In the genomic region with DNA sequence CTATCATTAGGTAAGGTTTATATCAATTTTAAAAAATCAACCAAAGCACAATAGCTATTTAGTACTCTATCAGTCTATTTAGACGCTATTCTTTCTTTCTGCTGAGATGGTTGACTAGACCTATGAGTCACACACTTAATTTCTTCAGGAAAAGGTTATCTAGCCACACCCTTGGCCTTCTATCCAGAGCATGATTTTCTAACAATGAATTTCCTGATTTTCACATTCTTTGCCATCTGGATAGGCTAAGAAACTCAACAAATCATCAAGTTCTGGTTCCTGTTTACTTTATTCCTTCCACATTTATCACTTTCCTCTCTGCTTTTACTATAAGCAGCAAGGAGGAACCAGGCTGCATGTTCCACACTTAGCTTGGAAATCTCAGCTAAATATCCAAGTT, we compare ENCODE assay signal across 1 cellular context.
TF ChIP-seq lines count a peak whose summit lies in the region.

No MANE protein-coding gene starts in this region.

TF ChIP-seq in HCT116, 20 proteins besides CTCF, POLR2A, EP300 and RAD21 (continued from another document):
- no peak for TF ChIP-seq ZBTB33 (IDR thresholded peaks at IDR 0.05; ENCODE audit: extremely low read depth, insufficient replicate concordance, low read length)
